Comparison of ENCODE assay signal across 27 cellular contexts in the genomic region with DNA sequence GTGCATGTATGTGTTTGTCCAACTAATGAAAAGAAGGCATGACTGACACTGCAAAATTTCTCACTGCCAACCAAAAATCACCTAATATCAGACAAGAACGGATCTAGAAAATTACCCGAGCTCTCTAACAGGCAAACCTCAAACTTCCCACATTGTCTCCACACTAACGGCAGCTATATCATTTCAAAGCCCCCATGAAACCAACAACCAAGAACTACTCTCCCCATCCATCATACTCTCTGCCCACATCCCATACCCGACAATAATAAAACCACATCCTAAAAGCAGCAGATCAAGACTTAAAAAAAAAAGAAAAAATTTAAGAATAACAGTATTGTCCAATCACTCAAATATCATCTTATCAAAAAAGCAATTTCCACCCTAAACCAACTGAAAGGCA.
"Had no signal": no experiment of that assay in that cellular context is flagged by ENCODE, and none has a peak within 500 bp of the region (broad histone marks: within the 10 kb centered on the region; RNA-seq: fewer than 3 reads in every experiment).

No MANE protein-coding gene starts in this region.

- H3K36me3 Mint-ChIP-seq: brain; mesothelial cell of epicardium; naive thymus-derived CD8-positive, alpha-beta T cell had no signal

- H3K27me3 ChIP-seq: foreskin keratinocyte, ovary, right atrium auricular region, spleen, upper lobe of left lung had no signal

- H3K4me3 Mint-ChIP-seq: activated B cell treated with CpG ODN at 0.5 μM for 24 hours; activated CD4-positive, alpha-beta T cell treated with anti-CD3 and anti-CD28 coated beads for 36 hours; activated T-helper 1 cell treated with anti-CD3 and anti-CD28 coated beads, Interleukin-12 subunit alpha, Interleukin-12 subunit beta, Interleukin-2, Interleukin-4 antibody, amounts not matched to agents 30 ng/mL and 10 ng/mL and 1 ng/mL, durations not matched to agents 14 hours and 24 hours and 36 hours; brain; dendritic cell treated with granulocyte-macrophage colony-stimulating factor and Interleukin-4, amounts not matched to agents 40 ng/mL and 50 ng/mL, for 4 days; mesothelial cell of epicardium; naive thymus-derived CD8-positive, alpha-beta T cell; T-helper 1 cell treated with Interleukin-12 subunit alpha and Interleukin-12 subunit beta and Interleukin-4 antibody, amounts not matched to agents 30 μg/mL and 1 μg/mL, for 36 hours had no signal

- H3K27ac ChIP-seq: foreskin keratinocyte, ovary, psoas muscle, right atrium auricular region, spleen, upper lobe of left lung had no signal

- DNase-seq: activated B cell treated with CpG ODN at 0.5 μM for 24 hours; activated CD4-positive, alpha-beta T cell treated with anti-CD3 and anti-CD28 coated beads for 36 hours; activated CD4-positive, alpha-beta T cell treated with anti-CD3 and anti-CD28 coated beads, Interleukin-2, amount 50 U/mL, for 4 hours; activated gamma-delta T cell; activated naive CD4-positive, alpha-beta T cell treated with anti-CD3 and anti-CD28 coated beads, Interleukin-2, amount 50 U/mL, for 16 hours; activated T-cell treated with anti-CD3 and anti-CD28 coated beads for 4 hours; aorta; effector CD4-positive, alpha-beta T cell; erythroblast; foreskin keratinocyte; glutamatergic neuron; hippocampal formation; left ventricle myocardium superior; mammary epithelial cell; ovary; psoas muscle; spleen; stimulated activated CD4-positive, alpha-beta T cell treated with anti-CD3 and anti-CD28 coated beads, Interleukin-4, amount 100 ng/mL, for 1 hour; stimulated activated naive CD4-positive, alpha-beta T cell; upper lobe of left lung had no signal

- H3K36me3 ChIP-seq: ovary, right atrium auricular region, spleen, upper lobe of left lung had no signal

- ATAC-seq: activated CD4-positive, alpha-beta T cell treated with anti-CD3 and anti-CD28 coated beads for 36 hours; foreskin keratinocyte; left ventricle myocardium superior; naive thymus-derived CD8-positive, alpha-beta T cell; psoas muscle had no signal

- H3K9me3 ChIP-seq: ovary, psoas muscle, right atrium auricular region, spleen, upper lobe of left lung had no signal

- H3K9me3 Mint-ChIP-seq: activated B cell treated with CpG ODN at 0.5 μM for 24 hours; activated T-helper 1 cell treated with anti-CD3 and anti-CD28 coated beads, Interleukin-12 subunit alpha, Interleukin-12 subunit beta, Interleukin-2, Interleukin-4 antibody, amounts not matched to agents 30 ng/mL and 10 ng/mL and 1 ng/mL, durations not matched to agents 14 hours and 24 hours and 36 hours; brain; dendritic cell treated with granulocyte-macrophage colony-stimulating factor and Interleukin-4, amounts not matched to agents 40 ng/mL and 50 ng/mL, for 4 days; mesothelial cell of epicardium; T-helper 1 cell treated with Interleukin-12 subunit alpha and Interleukin-12 subunit beta and Interleukin-4 antibody, amounts not matched to agents 30 μg/mL and 1 μg/mL, for 36 hours had no signal

- H3K27ac Mint-ChIP-seq: activated B cell treated with CpG ODN at 0.5 μM for 24 hours; activated CD4-positive, alpha-beta T cell treated with anti-CD3 and anti-CD28 coated beads for 36 hours; activated T-helper 1 cell treated with anti-CD3 and anti-CD28 coated beads, Interleukin-12 subunit alpha, Interleukin-12 subunit beta, Interleukin-2, Interleukin-4 antibody, amounts not matched to agents 30 ng/mL and 10 ng/mL and 1 ng/mL, durations not matched to agents 14 hours and 24 hours and 36 hours; brain; dendritic cell treated with granulocyte-macrophage colony-stimulating factor and Interleukin-4, amounts not matched to agents 40 ng/mL and 50 ng/mL, for 4 days; mesothelial cell of epicardium; naive thymus-derived CD8-positive, alpha-beta T cell; T-helper 1 cell treated with Interleukin-12 subunit alpha and Interleukin-12 subunit beta and Interleukin-4 antibody, amounts not matched to agents 30 μg/mL and 1 μg/mL, for 36 hours had no signal

- H3K27me3 Mint-ChIP-seq: activated B cell treated with CpG ODN at 0.5 μM for 24 hours; activated CD4-positive, alpha-beta T cell treated with anti-CD3 and anti-CD28 coated beads for 36 hours; brain; dendritic cell treated with granulocyte-macrophage colony-stimulating factor and Interleukin-4, amounts not matched to agents 40 ng/mL and 50 ng/mL, for 4 days had no signal

- H3K4me3 ChIP-seq: ovary, psoas muscle, right atrium auricular region, spleen, upper lobe of left lung had no signal

- H3K4me1 ChIP-seq: foreskin keratinocyte, psoas muscle, right atrium auricular region, spleen, upper lobe of left lung had no signal

- H3K4me1 Mint-ChIP-seq: mesothelial cell of epicardium had no signal
